Comparison of ENCODE assay signal across 14 cellular contexts in genomic region chr9:72954431-72955420, GRCh38. TPM values are rescaled to one million over a fixed set of nuclear protein-coding genes. Genes with fewer than 3 reads are reported as not detected.
DNase-seq lines count a peak whose midpoint lies in the region; ATAC-seq and TF ChIP-seq lines count a peak whose summit lies in the region.
"Had no signal": no experiment of that assay in that cellular context is flagged by ENCODE, and none has a peak within 500 bp of the region (broad histone marks: within the 10 kb centered on the region; RNA-seq: fewer than 3 reads in every experiment).

No MANE protein-coding gene starts in this region.

- DNase-seq in COLO668 (lab: John Stamatoyannopoulos, UW; ENCODE audit: unreplicated experiment), result peak; percentile 32
- DNase-seq in NCI-H526 treated with DMSO at 0.1 percent for 48 hours (lab: John Stamatoyannopoulos, UW), result peak; percentile 79
- DNase-seq in fibroblast of the conjunctiva (ENCODE audit: low read depth), result peak; percentile 10
- DNase-seq in psoas muscle, result peak; percentile 15 to 51
- no peak for DNase-seq in Kasumi-1 (lab: John Stamatoyannopoulos, UW)
- no peak for DNase-seq in DMS153 (lab: John Stamatoyannopoulos, UW)
- DNase-seq in NCI-H1436 (lab: John Stamatoyannopoulos, UW), result no peak
- DNase-seq: amygdala; immature natural killer cell; stimulated activated naive CD4-positive, alpha-beta T cell had no signal

- H3K27me3 ChIP-seq in psoas muscle (ENCODE audit: insufficient read depth in 3 of 3, low read length in 2 of 3), result no peaks in the 10 kb centered on the region
- H3K27me3 ChIP-seq: BLaER1 treated with 17β-estradiol and CSF1 and Interleukin-3, amounts not matched to agents 10 nM and 100 nM had no signal

- 48 to 67% (median 53%) methylated on average over 6 of the region's 6 CpGs for WGBS in psoas muscle, 3 donors

- intact Hi-C loops in psoas muscle (cut with DNase I), result loop anchor here in 1 of 2 donors (5.0 kb wide), 1 partner anchor 72 kb away; no protein-coding TSS in a partner anchor

- H3K27ac ChIP-seq in psoas muscle, result peak overlapping the region; percentile 33
- H3K27ac ChIP-seq: BLaER1 treated with 17β-estradiol and CSF1 and Interleukin-3, amounts not matched to agents 10 nM and 100 nM had no signal

- ATAC-seq in psoas muscle, result peak; percentile 30 to 48 (median 44)
- no peak for ATAC-seq in GM21528 (IDR thresholded peaks at IDR 0.05; ENCODE audit: low FRiP score, unreplicated experiment)
- ATAC-seq: HCT116 had no signal

- H3K4me3 ChIP-seq in psoas muscle, result no peak overlapping the region
- H3K4me3 ChIP-seq: BLaER1 treated with 17β-estradiol and CSF1 and Interleukin-3, amounts not matched to agents 10 nM and 100 nM had no signal

- no peaks in the 10 kb centered on the region for H3K36me3 ChIP-seq in psoas muscle (ENCODE audit: insufficient read depth in 1 of 2, low read depth in 1 of 2)
- H3K36me3 ChIP-seq: BLaER1 treated with 17β-estradiol and CSF1 and Interleukin-3, amounts not matched to agents 10 nM and 100 nM had no signal

- no peak for TF ChIP-seq CTCF in psoas muscle (IDR thresholded peaks at IDR 0.05)

- H3K9me3 ChIP-seq in psoas muscle, result no peaks in the 10 kb centered on the region

- H3K4me1 ChIP-seq in psoas muscle, result peaks cover 10% of the 10 kb centered on the region

RNA-seq across cellular contexts. Expression of gene ALDH1A1, which starts 1.9 kb away (rescaled TPM):
- total RNA-seq in psoas muscle, result 10 to 100 TPM; 14.1 to 57.0 (median 31.7) TPM
- 10 to 100 TPM in 2 of 3 donors, 1 to 10 TPM in 1; 7.0 to 21.0 (median 15.0) TPM for polyA plus RNA-seq in psoas muscle
- total RNA-seq: activated CD8-positive, alpha-beta memory T cell treated with anti-CD3 and anti-CD28 coated beads for 36 hours had no signal

Comparison
In these comparisons a context has a peak if more than half of its experiments do, and no peak if none do; other contexts are left out.
1. DNase-seq: peak in COLO668 (single experiment), NCI-H526 treated with DMSO at 0.1 percent for 48 hours (single experiment), fibroblast of the conjunctiva (single experiment) and psoas muscle (2 of 2); none in Kasumi-1 (0 of 2), DMS153 (single experiment) and NCI-H1436 (single experiment).